Comparison of ENCODE assay signal across 24 cellular contexts in genomic region chr6:125264476-125264875, GRCh38.
"Had no signal": no experiment of that assay in that cellular context is flagged by ENCODE, and none has a peak within 500 bp of the region (broad histone marks: within the 10 kb centered on the region; RNA-seq: fewer than 3 reads in every experiment).

No MANE protein-coding gene starts in this region.

- H3K9me3 ChIP-seq: left ventricle myocardium inferior, pancreas, prostate gland, stomach, testis, thyroid gland, uterus had no signal

- DNase-seq: head of caudate nucleus; hippocampal formation; left ventricle myocardium inferior; nucleus accumbens; pancreas; retina; right cardiac atrium; stimulated activated CD4-positive, alpha-beta T cell treated with anti-CD3 and anti-CD28 coated beads, Interleukin-12 subunit alpha, Interleukin-12 subunit beta, amount 100 ng/mL, for 4 hours; stimulated activated CD4-positive, alpha-beta T cell treated with anti-CD3 and anti-CD28 coated beads, Interleukin-15, amount 100 ng/mL, for 24 hours; stimulated activated CD4-positive, alpha-beta T cell treated with anti-CD3 and anti-CD28 coated beads, Interleukin-2, amount 100 ng/mL, for 24 hours; stimulated activated CD4-positive, alpha-beta T cell treated with anti-CD3 and anti-CD28 coated beads, Interleukin-4, amount 100 ng/mL, for 1 hour; stimulated activated naive B cell treated with anti-CD40 and anti-IgM and Interleukin-4, amounts not matched to agents 10 μg/mL and 1 μg/mL and 100 μg/mL, for 72 hours; stimulated activated naive CD8-positive, alpha-beta T cell treated with anti-CD3 and anti-CD28 coated beads, Interleukin-15, Interleukin-2, amounts not matched to agents 100 U/mL and 50 U/mL, for 24 hours; stomach; testis; thyroid gland; trophoblast cell; uterus had no signal

- H3K27me3 Mint-ChIP-seq: stimulated activated naive B cell treated with anti-CD40 and anti-IgM and Interleukin-4, amounts not matched to agents 10 μg/mL and 1 μg/mL and 100 μg/mL, for 72 hours had no signal

- H3K27ac ChIP-seq: left ventricle myocardium inferior, pancreas, prostate gland, skin epidermis, stomach, testis, thyroid gland, uterus had no signal

- ATAC-seq: pancreas; right cardiac atrium; sciatic nerve; stimulated activated naive B cell treated with anti-CD40 and anti-IgM and Interleukin-4, amounts not matched to agents 10 μg/mL and 1 μg/mL and 100 μg/mL, for 72 hours; stimulated activated naive CD8-positive, alpha-beta T cell treated with anti-CD3 and anti-CD28 coated beads, Interleukin-15, Interleukin-2, amounts not matched to agents 100 U/mL and 50 U/mL, for 24 hours had no signal

- H3K4me1 Mint-ChIP-seq: nephron; neural crest cell; stimulated activated naive B cell treated with anti-CD40 and anti-IgM and Interleukin-4, amounts not matched to agents 10 μg/mL and 1 μg/mL and 100 μg/mL, for 72 hours had no signal

- H3K4me3 Mint-ChIP-seq: nephron; neural crest cell; stimulated activated naive B cell treated with anti-CD40 and anti-IgM and Interleukin-4, amounts not matched to agents 10 μg/mL and 1 μg/mL and 100 μg/mL, for 72 hours had no signal

- H3K4me1 ChIP-seq: left ventricle myocardium inferior, pancreas, prostate gland, stomach, testis, thyroid gland, uterus had no signal

- H3K4me3 ChIP-seq: left ventricle myocardium inferior, lung, pancreas, prostate gland, skin epidermis, stomach, testis, thyroid gland, uterus had no signal

- H3K27me3 ChIP-seq: pancreas, stomach, testis, thyroid gland, uterus had no signal

- H3K36me3 ChIP-seq: pancreas, prostate gland, stomach, thyroid gland, uterus had no signal

- H3K9me3 Mint-ChIP-seq: nephron, neural crest cell had no signal

- H3K27ac Mint-ChIP-seq: nephron; stimulated activated naive B cell treated with anti-CD40 and anti-IgM and Interleukin-4, amounts not matched to agents 10 μg/mL and 1 μg/mL and 100 μg/mL, for 72 hours had no signal
